ENCODE assay signal across 13 cellular contexts in genomic region chr9:38035873-38036272, GRCh38. TPM values are rescaled to one million over a fixed set of nuclear protein-coding genes. Genes with fewer than 3 reads are reported as not detected.
DNase-seq lines count a peak whose midpoint lies in the region; ATAC-seq and TF ChIP-seq lines count a peak whose summit lies in the region.
"Had no signal": no experiment of that assay in that cellular context is flagged by ENCODE, and none has a peak within 500 bp of the region (broad histone marks: within the 10 kb centered on the region; RNA-seq: fewer than 3 reads in every experiment).

No MANE protein-coding gene starts in this region.

- H3K4me3 ChIP-seq in AG10803 (ENCODE audit: low read length) (no peak overlapping the region), astrocyte of the spinal cord (ENCODE audit: low read depth, low read length) (no peak overlapping the region), prostate gland (no peak overlapping the region)

- no peak overlapping the region for H3K27ac ChIP-seq in prostate gland

- peaks cover 27% of the 10 kb centered on the region for H3K4me1 ChIP-seq in prostate gland (replicated peaks)

- in situ Hi-C loops in astrocyte of the spinal cord (cut with HindIII; ENCODE audit: low sequenced_read_pairs) = no loop called here

- no peak for TF ChIP-seq POLR2A in prostate gland (IDR thresholded peaks at IDR 0.05)

- WGBS in prostate gland = 73% methylated on average over 8 of the region's 8 CpGs

- DNase-seq in AG10803 (ENCODE audit: low read depth) (peak; percentile 80), LHCN-M2 (ENCODE audit: low read depth) (peak; percentile 96), astrocyte of the spinal cord (ENCODE audit: low read depth, low spot score) (peak; percentile 79), kidney tubule cell (ENCODE audit: low spot score) (peak; percentile 86), HuH-7.5 (ENCODE audit: low spot score) (no peak), prostate gland (ENCODE audit: low spot score) (no peak)
- DNase-seq: activated CD4-positive, CD25-positive, alpha-beta regulatory T cell; activated naive CD4-positive, alpha-beta T cell; COR-L47; NCI-H1092 treated with DMSO at 0.1 percent for 48 hours; retina had no signal

- TF ChIP-seq CTCF in AG10803 (conservative IDR thresholded peaks at IDR 0.05; ENCODE audit: low read length) (no peak), astrocyte of the spinal cord (IDR thresholded peaks at IDR 0.05; ENCODE audit: low read depth, low read length) (no peak), prostate gland (IDR thresholded peaks at IDR 0.05) (no peak)

- no peaks in the 10 kb centered on the region for H3K27me3 ChIP-seq in prostate gland (replicated peaks; ENCODE audit: insufficient read depth)

- no peaks in the 10 kb centered on the region for H3K36me3 ChIP-seq in prostate gland

- no peaks in the 10 kb centered on the region for H3K9me3 ChIP-seq in prostate gland

- ATAC-seq in GM18873 (IDR thresholded peaks at IDR 0.05; ENCODE audit: low FRiP score, unreplicated experiment) (no peak), GM18868 (IDR thresholded peaks at IDR 0.05; ENCODE audit: unreplicated experiment) (no peak)

- intact Hi-C loops in prostate gland (cut with DNase I) = no loop called here

RNA-seq across cellular contexts. Expression of gene SHB, which starts 33.2 kb away (rescaled TPM):
- total RNA-seq in LHCN-M2 (2014; rRNA removed) (27.1 and 33.2 TPM in 2 replicates), prostate gland (10 to 100 TPM; 53.2 to 54.8 TPM)
- polyA plus RNA-seq in LHCN-M2 (2012) = 17.6 TPM

Comparison
In these comparisons a context has a peak if more than half of its experiments do, and no peak if none do; other contexts are left out.
1. DNase-seq: peak in AG10803 (single experiment), LHCN-M2 (single experiment), astrocyte of the spinal cord (single experiment) and kidney tubule cell (single experiment); none in HuH-7.5 (single experiment) and prostate gland (single experiment).